Comparison of ENCODE assay signal across 24 cellular contexts in genomic region chr17:12136646-12137045, GRCh38.
"Had no signal": no experiment of that assay in that cellular context is flagged by ENCODE, and none has a peak within 500 bp of the region (broad histone marks: within the 10 kb centered on the region; RNA-seq: fewer than 3 reads in every experiment).

No MANE protein-coding gene starts in this region.

- H3K9me3 ChIP-seq: colonic mucosa, lower lobe of right lung, mucosa of descending colon had no signal

- H3K36me3 ChIP-seq: colonic mucosa had no signal

- DNase-seq: colonic mucosa; cortex of kidney; effector CD8-positive, alpha-beta T cell; effector memory CD8-positive, alpha-beta T cell; endodermal cell; erythroblast; esophagus squamous epithelium; foreskin fibroblast; foreskin melanocyte; gastrocnemius medialis; glutamatergic neuron; head of caudate nucleus; heart right ventricle; hippocampal formation; left cardiac atrium; left lung; left ventricle myocardium superior; lower lobe of right lung; mesenchymal stem cell; mucosa of descending colon had no signal

- H3K27ac ChIP-seq: colonic mucosa, epithelial cell of prostate, esophagus squamous epithelium, gastrocnemius medialis, heart right ventricle, left lung, lower lobe of right lung had no signal

- H3K27ac Mint-ChIP-seq: dendritic cell treated with granulocyte-macrophage colony-stimulating factor and Interleukin-4, amounts not matched to agents 40 ng/mL and 50 ng/mL, for 4 days; effector memory CD8-positive, alpha-beta T cell; endodermal cell; mesothelial cell of epicardium had no signal

- H3K4me1 Mint-ChIP-seq: endodermal cell had no signal

- H3K27me3 ChIP-seq: colonic mucosa, esophagus squamous epithelium, gastrocnemius medialis, heart right ventricle, left lung had no signal

- H3K4me3 Mint-ChIP-seq: dendritic cell treated with granulocyte-macrophage colony-stimulating factor and Interleukin-4, amounts not matched to agents 40 ng/mL and 50 ng/mL, for 4 days; effector memory CD8-positive, alpha-beta T cell; endodermal cell; mesothelial cell of epicardium had no signal

- H3K4me1 ChIP-seq: colonic mucosa, esophagus squamous epithelium, gastrocnemius medialis, heart right ventricle, left lung, lower lobe of right lung had no signal

- H3K4me3 ChIP-seq: colonic mucosa, esophagus squamous epithelium, gastrocnemius medialis, heart right ventricle, left lung, lower lobe of right lung, mucosa of descending colon had no signal

- H3K27me3 Mint-ChIP-seq: dendritic cell treated with granulocyte-macrophage colony-stimulating factor and Interleukin-4, amounts not matched to agents 40 ng/mL and 50 ng/mL, for 4 days; effector memory CD8-positive, alpha-beta T cell had no signal

- ATAC-seq: effector memory CD8-positive, alpha-beta T cell; esophagus mucosa; gastrocnemius medialis; heart right ventricle; left cardiac atrium; left lung; left ventricle myocardium superior; lower lobe of right lung; mucosa of descending colon had no signal
